ENCODE assay signal across 9 cellular contexts in genomic region chr12:54370218-54370730, GRCh38. TPM values are rescaled to one million over a fixed set of nuclear protein-coding genes. Genes with fewer than 3 reads are reported as not detected.
A peak's percentile ranks its signal among the peaks of the same experiment; 100 is the strongest.
DNase-seq lines count a peak whose midpoint lies in the region; ATAC-seq and TF ChIP-seq lines count a peak whose summit lies in the region.
"Had no signal": no experiment of that assay in that cellular context is flagged by ENCODE, and none has a peak within 500 bp of the region (broad histone marks: within the 10 kb centered on the region; RNA-seq: fewer than 3 reads in every experiment).

No MANE protein-coding gene starts in this region.

- H3K36me3 Mint-ChIP-seq in activated CD4-positive, alpha-beta memory T cell treated with anti-CD3 and anti-CD28 coated beads, Interleukin-2, amount 10 ng/mL, durations not matched to agents 7 days and 5 days (ENCODE audit: low read depth): no peaks in the 10 kb centered on the region
- no peaks in the 10 kb centered on the region for H3K36me3 Mint-ChIP-seq in glutamatergic neuron (ENCODE audit: unreplicated experiment)
- H3K36me3 Mint-ChIP-seq: naive thymus-derived CD4-positive, alpha-beta T cell had no signal

- peaks cover 16% of the 10 kb centered on the region for H3K27me3 Mint-ChIP-seq in activated CD4-positive, alpha-beta memory T cell treated with anti-CD3 and anti-CD28 coated beads, Interleukin-2, amount 10 ng/mL, durations not matched to agents 7 days and 5 days
- H3K27me3 Mint-ChIP-seq in glutamatergic neuron (ENCODE audit: unreplicated experiment): peaks cover 5% of the 10 kb centered on the region

- H3K27ac Mint-ChIP-seq in activated CD4-positive, alpha-beta memory T cell treated with anti-CD3 and anti-CD28 coated beads, Interleukin-2, amount 10 ng/mL, durations not matched to agents 7 days and 5 days: no peak overlapping the region
- H3K27ac Mint-ChIP-seq in glutamatergic neuron (ENCODE audit: unreplicated experiment): no peak overlapping the region

- CTCF ChIA-PET in activated CD4-positive, alpha-beta memory T cell treated with anti-CD3 and anti-CD28 coated beads, Interleukin-2, amount 10 ng/mL, durations not matched to agents 7 days and 5 days (lab: Charles Lee): interaction anchor here (0.7 to 2.0 kb wide), 13 partner anchors 9 to 154 kb away, joined by 3 to 18 read pairs (median 3); partner anchors contain the start of gene COPZ1

- POLR2A ChIA-PET in activated CD4-positive, alpha-beta memory T cell treated with anti-CD3 and anti-CD28 coated beads, Interleukin-2, amount 10 ng/mL, durations not matched to agents 7 days and 5 days (lab: Charles Lee): interaction anchor here (1.2 to 1.4 kb wide), 3 partner anchors 41 to 86 kb away, joined by 3 read pairs; no protein-coding TSS in a partner anchor

- peak; percentile 92 for TF ChIP-seq CTCF in C4-2B (conservative IDR thresholded peaks at IDR 0.05)
- TF ChIP-seq CTCF in glutamatergic neuron (IDR thresholded peaks at IDR 0.05; ENCODE audit: partially characterized antibody, unreplicated experiment): peak; percentile 97

- H3K27ac ChIP-seq in C4-2B: no peak overlapping the region

- peak overlapping the region; percentile 28 for H3K4me3 Mint-ChIP-seq in activated CD4-positive, alpha-beta memory T cell treated with anti-CD3 and anti-CD28 coated beads, Interleukin-2, amount 10 ng/mL, durations not matched to agents 7 days and 5 days
- H3K4me3 Mint-ChIP-seq in glutamatergic neuron (ENCODE audit: unreplicated experiment): no peak overlapping the region

- peaks cover 55% of the 10 kb centered on the region for H3K4me1 Mint-ChIP-seq in activated CD4-positive, alpha-beta memory T cell treated with anti-CD3 and anti-CD28 coated beads, Interleukin-2, amount 10 ng/mL, durations not matched to agents 7 days and 5 days
- peaks cover 22% of the 10 kb centered on the region for H3K4me1 Mint-ChIP-seq in glutamatergic neuron (ENCODE audit: low read depth, unreplicated experiment)

- peak; percentile 43 for ATAC-seq in HG02885 (IDR thresholded peaks at IDR 0.05; ENCODE audit: poor library complexity, unreplicated experiment)
- ATAC-seq in GM18517 (IDR thresholded peaks at IDR 0.05; ENCODE audit: unreplicated experiment): no peak
- ATAC-seq: naive thymus-derived CD4-positive, alpha-beta T cell had no signal

- H3K9me3 Mint-ChIP-seq in activated CD4-positive, alpha-beta memory T cell treated with anti-CD3 and anti-CD28 coated beads, Interleukin-2, amount 10 ng/mL, durations not matched to agents 7 days and 5 days: no peaks in the 10 kb centered on the region
- H3K9me3 Mint-ChIP-seq in glutamatergic neuron (ENCODE audit: unreplicated experiment): peaks cover 2% of the 10 kb centered on the region
- H3K9me3 Mint-ChIP-seq: naive thymus-derived CD4-positive, alpha-beta T cell had no signal

- no peak for DNase-seq in activated CD4-positive, alpha-beta memory T cell treated with anti-CD3 and anti-CD28 coated beads, Interleukin-2, amount 10 ng/mL, durations not matched to agents 7 days and 5 days
- peak; percentile 89 for DNase-seq in glutamatergic neuron
- DNase-seq in nucleus accumbens (lab: John Stamatoyannopoulos, UW): peak in 47 of 56 donors; percentile 18 to 82 (median 57)
- no peak for DNase-seq in NCI-H1092 treated with DMSO at 0.1 percent for 48 hours (lab: John Stamatoyannopoulos, UW)
- no peak for DNase-seq in NCI-H146 treated with DMSO at 0.1 percent for 48 hours (lab: John Stamatoyannopoulos, UW; ENCODE audit: unreplicated experiment)

RNA-seq across cellular contexts. Expression of gene GPR84, which starts 6.0 kb away (rescaled TPM):
- total RNA-seq in activated CD4-positive, alpha-beta memory T cell treated with anti-CD3 and anti-CD28 coated beads, Interleukin-2, amount 10 ng/mL, durations not matched to agents 7 days and 5 days: under 1 TPM; 0.18 to 0.25 TPM
- total RNA-seq in glutamatergic neuron (ENCODE audit: unreplicated experiment): not detected

RNA-seq across cellular contexts. Expression of gene ZNF385A, which starts 14.3 kb away (rescaled TPM):
- 1 to 10 TPM in 1 of 2 experiments, under 1 TPM in 1; 0.38 to 1.2 TPM for total RNA-seq in activated CD4-positive, alpha-beta memory T cell treated with anti-CD3 and anti-CD28 coated beads, Interleukin-2, amount 10 ng/mL, durations not matched to agents 7 days and 5 days
- 26.6 TPM for total RNA-seq in glutamatergic neuron (ENCODE audit: unreplicated experiment)

RNA-seq across cellular contexts. Expression of gene COPZ1, which starts 45.3 kb away (rescaled TPM):
- 100 to 1,000 TPM; 126 to 130 TPM for total RNA-seq in activated CD4-positive, alpha-beta memory T cell treated with anti-CD3 and anti-CD28 coated beads, Interleukin-2, amount 10 ng/mL, durations not matched to agents 7 days and 5 days
- total RNA-seq in glutamatergic neuron (ENCODE audit: unreplicated experiment): 88.6 TPM

RNA-seq across cellular contexts. Expression of gene ITGA5, which starts 48.8 kb away (rescaled TPM):
- 100 to 1,000 TPM; 102 to 107 TPM for total RNA-seq in activated CD4-positive, alpha-beta memory T cell treated with anti-CD3 and anti-CD28 coated beads, Interleukin-2, amount 10 ng/mL, durations not matched to agents 7 days and 5 days
- 1.8 TPM for total RNA-seq in glutamatergic neuron (ENCODE audit: unreplicated experiment)

Comparison
In these comparisons a context has a peak if more than half of its experiments do, and no peak if none do; other contexts are left out.
1. DNase-seq: peak in glutamatergic neuron (single experiment) and nucleus accumbens (47 of 56); none in activated CD4-positive, alpha-beta memory T cell treated with anti-CD3 and anti-CD28 coated beads, Interleukin-2, amount 10 ng/mL, durations not matched to agents 7 days and 5 days (single experiment), NCI-H1092 treated with DMSO at 0.1 percent for 48 hours (single experiment) and NCI-H146 treated with DMSO at 0.1 percent for 48 hours (single experiment).
2. RNA of gene ZNF385A, which starts 14.3 kb away (total RNA-seq): 26.6 TPM in glutamatergic neuron (single experiment); 0.38 to 1.2 TPM in activated CD4-positive, alpha-beta memory T cell treated with anti-CD3 and anti-CD28 coated beads, Interleukin-2, amount 10 ng/mL, durations not matched to agents 7 days and 5 days; every median in the first group is over 10 times any median in the second.